Comparison of ENCODE assay signal across 32 cellular contexts in genomic region chr11:87120937-87121336, GRCh38.
"Had no signal": no experiment of that assay in that cellular context is flagged by ENCODE, and none has a peak within 500 bp of the region (broad histone marks: within the 10 kb centered on the region; RNA-seq: fewer than 3 reads in every experiment).

No MANE protein-coding gene starts in this region.

- H3K4me3 ChIP-seq: adrenal gland, body of pancreas, breast epithelium had no signal

- H3K27ac ChIP-seq: adrenal gland, body of pancreas, brain microvascular endothelial cell, breast epithelium, VCaP had no signal

- DNase-seq: activated B cell treated with CpG ODN at 0.5 μM for 24 hours; activated CD4-positive, alpha-beta memory T cell treated with anti-CD3 and anti-CD28 coated beads for 36 hours; activated CD4-positive, alpha-beta T cell treated with anti-CD3 and anti-CD28 coated beads for 4 hours; activated CD4-positive, alpha-beta T cell treated with anti-CD3 and anti-CD28 coated beads, Interleukin-2, amount 10 ng/mL, durations not matched to agents 24 days and 14 days; activated CD4-positive, alpha-beta T cell treated with anti-CD3 and anti-CD28 coated beads, Interleukin-2, amount 50 U/mL, for 1 hour; activated CD4-positive, alpha-beta T cell treated with anti-CD3 and anti-CD28 coated beads, Interleukin-2, amount 50 U/mL, for 4 hours; activated CD4-positive, CD25-positive, alpha-beta regulatory T cell treated with anti-CD3 and anti-CD28 coated beads, Interleukin-2, amount 50 U/mL, for 72 hours; activated CD8-positive, alpha-beta memory T cell treated with anti-CD3 and anti-CD28 coated beads, Interleukin-2, amount 50 U/mL, for 4 hours; activated CD8-positive, alpha-beta T cell treated with anti-CD3 and anti-CD28 coated beads for 36 hours; activated effector memory CD4-positive, alpha-beta T cell treated with Interleukin-2 at 50 U/mL for 16 hours; activated gamma-delta T cell; activated naive CD4-positive, alpha-beta T cell treated with anti-CD3 and anti-CD28 coated beads for 36 hours; activated naive CD4-positive, alpha-beta T cell treated with anti-CD3 and anti-CD28 coated beads, Interleukin-2, amount 50 U/mL, for 16 hours; activated naive CD8-positive, alpha-beta T cell treated with anti-CD3 and anti-CD28 coated beads for 36 hours; activated T-cell treated with anti-CD3 and anti-CD28 coated beads for 4 hours; activated T-cell treated with anti-CD3 and anti-CD28 coated beads, Interleukin-2, amount 50 U/mL, for 1 hour; activated T-cell treated with anti-CD3 and anti-CD28 coated beads, Interleukin-2, amount 50 U/mL, for 4 hours; activated T-cell treated with anti-CD3 and anti-CD28 coated beads, Interleukin-2, amount 50 U/mL, for 72 hours; adrenal gland; amniotic stem cell; aorta; body of pancreas; brain microvascular endothelial cell; central memory CD4-positive, alpha-beta T cell; T-helper 2 cell; T-helper 9 cell had no signal

- H3K36me3 ChIP-seq: adrenal gland, brain microvascular endothelial cell, breast epithelium had no signal

- FAIRE-seq: astrocyte, colon, TTC549 had no signal

- ATAC-seq: activated CD8-positive, alpha-beta T cell treated with anti-CD3 and anti-CD28 coated beads for 36 hours; activated naive CD4-positive, alpha-beta T cell treated with anti-CD3 and anti-CD28 coated beads, Interleukin-2, amount 50 U/mL, for 72 hours; activated T-cell treated with anti-CD3 and anti-CD28 coated beads, Interleukin-2, amount 50 U/mL, for 4 hours; activated T-cell treated with anti-CD3 and anti-CD28 coated beads, Interleukin-2, amount 50 U/mL, for 72 hours; body of pancreas had no signal

- H3K9me3 ChIP-seq: adrenal gland, body of pancreas, breast epithelium had no signal

- H3K27me3 ChIP-seq: adrenal gland, body of pancreas, brain microvascular endothelial cell, breast epithelium had no signal

- H3K4me1 ChIP-seq: body of pancreas, breast epithelium had no signal
